ENCODE assay signal across 17 cellular contexts in genomic region chr1:168476588-168477379, GRCh38.
A peak's percentile ranks its signal among the peaks of the same experiment; 100 is the strongest.
DNase-seq lines count a peak whose midpoint lies in the region; ATAC-seq, FAIRE-seq and TF ChIP-seq lines count a peak whose summit lies in the region.
"Had no signal": no experiment of that assay in that cellular context is flagged by ENCODE, and none has a peak within 500 bp of the region (broad histone marks: within the 10 kb centered on the region; RNA-seq: fewer than 3 reads in every experiment).

No MANE protein-coding gene starts in this region.

- DNase-seq in CD4-positive, CD25-positive, alpha-beta regulatory T cell, result no peak
- DNase-seq in KBM-7 (peak; percentile 54), GM12878 (ENCODE audit: low read depth, low spot score) (no peak), immature natural killer cell (no peak), midbrain (lab: John Stamatoyannopoulos, UW) (no peak), NCI-H1436 (lab: John Stamatoyannopoulos, UW) (no peak)
- DNase-seq: activated CD4-positive, alpha-beta T cell treated with anti-CD3 and anti-CD28 coated beads for 36 hours; DMS79 treated with DMSO at 0.1 percent for 48 hours; islet precursor cell; NCI-H2171 treated with DMSO at 0.1 percent for 48 hours; PC-9; T-cell; testis had no signal

- FAIRE-seq in GM12878 (lab: Jason Lieb, UNC), result no peak

- H3K27me3 ChIP-seq in CD4-positive, CD25-positive, alpha-beta regulatory T cell (ENCODE audit: control insufficient read depth, insufficient read depth, low read length), result no peaks in the 10 kb centered on the region
- no peaks in the 10 kb centered on the region for H3K27me3 ChIP-seq in GM12878 (replicated peaks in 1 of 2; ENCODE audit: control insufficient read depth in 2 of 2, insufficient read depth in 2 of 2, low read length in 1 of 2)
- H3K27me3 ChIP-seq: testis had no signal

- no peak overlapping the region for H3K4me3 Mint-ChIP-seq in CD4-positive, CD25-positive, alpha-beta regulatory T cell
- peak overlapping the region in 2 of 5 donors; percentile 6 to 7 for H3K4me3 Mint-ChIP-seq in immature natural killer cell
- H3K4me3 Mint-ChIP-seq: activated CD4-positive, alpha-beta T cell treated with anti-CD3 and anti-CD28 coated beads for 36 hours; central memory CD8-positive, alpha-beta T cell had no signal

- no peak for ATAC-seq in CD4-positive, CD25-positive, alpha-beta regulatory T cell (ENCODE audit: low read depth in 2 of 2)
- ATAC-seq in GM12878, result peak; percentile 26; the same call in 1 of the 3 replicates
- no peak for ATAC-seq in HG03135 (IDR thresholded peaks at IDR 0.05; ENCODE audit: unreplicated experiment)
- no peak for ATAC-seq in GM18517 (IDR thresholded peaks at IDR 0.05; ENCODE audit: unreplicated experiment)
- ATAC-seq: activated CD4-positive, alpha-beta T cell treated with anti-CD3 and anti-CD28 coated beads for 36 hours had no signal

- H2AFZ ChIP-seq in GM12878 (ENCODE audit: control insufficient read depth, low read depth, low read length), result no peak overlapping the region
- H2AFZ ChIP-seq: PC-9 had no signal

- POLR2A ChIA-PET in GM12878 (lab: Charles Lee), result interaction anchor here (0.6 kb wide), 1 partner anchor 237 kb away, joined by 4 read pairs; no protein-coding TSS in a partner anchor

- no peak for TF ChIP-seq RAD21 in GM12878 (IDR thresholded peaks at IDR 0.05; ENCODE audit: insufficient read depth, low read depth, low read length)

- H3K4me1 ChIP-seq in CD4-positive, CD25-positive, alpha-beta regulatory T cell (ENCODE audit: control insufficient read depth, insufficient read depth, low read length, poor library complexity, severe bottlenecking), result no peaks in the 10 kb centered on the region
- no peaks in the 10 kb centered on the region for H3K4me1 ChIP-seq in GM12878 (ENCODE audit: control insufficient read depth, insufficient read depth, low read length)
- H3K4me1 ChIP-seq: testis had no signal

- RAD21 ChIA-PET in GM12878 (lab: Charles Lee; ENCODE audit: unreplicated experiment), result interaction anchor here (0.9 kb wide), 1 partner anchor 11 kb away, joined by 3 read pairs; no protein-coding TSS in a partner anchor

- no peak for TF ChIP-seq POLR2A in GM12878 (IDR thresholded peaks at IDR 0.05; ENCODE audit: low read depth, low read length)

- H3K9ac ChIP-seq in GM12878 (ENCODE audit: control insufficient read depth, insufficient read depth, low read length), result no peak overlapping the region

- no peak for TF ChIP-seq EP300 in GM12878 (IDR thresholded peaks at IDR 0.05; ENCODE audit: borderline replicate concordance in 1 of 2, control insufficient read depth in 1 of 2, low read depth in 2 of 2, low read length in 2 of 2)

- H3K36me3 ChIP-seq in CD4-positive, CD25-positive, alpha-beta regulatory T cell (ENCODE audit: control insufficient read depth, insufficient read depth, low read length), result no peaks in the 10 kb centered on the region
- H3K36me3 ChIP-seq in GM12878 (ENCODE audit: control insufficient read depth in 2 of 2, insufficient read depth in 2 of 2, low read length in 1 of 2), result no peaks in the 10 kb centered on the region

- no peak overlapping the region for H3K27ac ChIP-seq in CD4-positive, CD25-positive, alpha-beta regulatory T cell (ENCODE audit: insufficient read depth, low read length, poor library complexity, severe bottlenecking)
- H3K27ac ChIP-seq in GM12878 (ENCODE audit: control insufficient read depth, insufficient read depth), result no peak overlapping the region
- H3K27ac ChIP-seq: PC-9, testis had no signal

- CTCF ChIA-PET in GM12878 (lab: Yijun Ruan, JAX), result interaction anchor here (0.7 to 1.2 kb wide), 3 partner anchors 14 to 306 kb away, joined by 3 to 5 read pairs (median 4); no protein-coding TSS in a partner anchor

- no peaks in the 10 kb centered on the region for H4K20me1 ChIP-seq in GM12878 (ENCODE audit: control insufficient read depth, insufficient read depth)

- H3K27ac Mint-ChIP-seq in CD4-positive, CD25-positive, alpha-beta regulatory T cell, result peak overlapping the region in 2 of 3 donors; percentile 5 to 8
- H3K27ac Mint-ChIP-seq in immature natural killer cell, result peak overlapping the region in 4 of 6 donors; percentile 2 to 57 (median 34)
- H3K27ac Mint-ChIP-seq: activated CD4-positive, alpha-beta T cell treated with anti-CD3 and anti-CD28 coated beads for 36 hours; progenitor cell of endocrine pancreas had no signal

- peaks cover 7% of the 10 kb centered on the region for H3K36me3 Mint-ChIP-seq in CD4-positive, CD25-positive, alpha-beta regulatory T cell
- peaks cover 11 to 29% (median 12%) of the 10 kb centered on the region in 3 donors for H3K36me3 Mint-ChIP-seq in immature natural killer cell

- H3K9me3 Mint-ChIP-seq in CD4-positive, CD25-positive, alpha-beta regulatory T cell, result peaks cover 0 to 9% (median 4%) of the 10 kb centered on the region in 7 donors
- H3K9me3 Mint-ChIP-seq in immature natural killer cell, result peaks cover 0 to 9% (median 4%) of the 10 kb centered on the region in 6 donors
- H3K9me3 Mint-ChIP-seq: central memory CD8-positive, alpha-beta T cell had no signal

- H3K27me3 Mint-ChIP-seq in CD4-positive, CD25-positive, alpha-beta regulatory T cell, result no peaks in the 10 kb centered on the region
- H3K27me3 Mint-ChIP-seq in immature natural killer cell (ENCODE audit: low read depth in 3 of 3), result peaks cover 2% of the 10 kb centered on the region in 3 donors
- H3K27me3 Mint-ChIP-seq: activated CD4-positive, alpha-beta T cell treated with anti-CD3 and anti-CD28 coated beads for 36 hours; central memory CD8-positive, alpha-beta T cell; progenitor cell of endocrine pancreas; T-cell had no signal

- BruUV-seq in GM12878 (replicated peaks; lab: Mats Ljungman, UMichigan), result no TSS peak

- in situ Hi-C loops in KBM-7 (cut with MboI; ENCODE audit: low pct_unique_long_range_greater_than_20kb, low sequenced_read_pairs) (no loop called here), GM12878 (cut with MboI) (no loop called here)

- SMC1A ChIA-PET in GM12878 (lab: Charles Lee; ENCODE audit: uncharacterized antibody, unreplicated experiment), result interaction anchor here (0.9 to 11.0 kb wide), 5 partner anchors 8 to 33 kb away, joined by 4 to 87 read pairs (median 7); no protein-coding TSS in a partner anchor

- no peaks in the 10 kb centered on the region for H3K79me2 ChIP-seq in GM12878 (ENCODE audit: control insufficient read depth, insufficient read depth, low read length)

- peaks cover 0 to 23% (median 10%) of the 10 kb centered on the region in 4 donors for H3K4me1 Mint-ChIP-seq in CD4-positive, CD25-positive, alpha-beta regulatory T cell
- peaks cover 64 to 66% of the 10 kb centered on the region in 2 donors for H3K4me1 Mint-ChIP-seq in immature natural killer cell

- intact Hi-C loops in GM12878 (cut with micrococcal nuclease; ENCODE audit: unreplicated experiment), result no loop called here

- WGBS in GM12878 (ENCODE audit: insufficient coverage, insufficient replicate concordance, low lambda C conversion rate, missing lambda C conversion rate), result 39% methylated on average over 7 of the region's 7 CpGs

- H3K4me2 ChIP-seq in GM12878 (ENCODE audit: control insufficient read depth, insufficient read depth), result no peak overlapping the region
- H3K4me2 ChIP-seq: PC-9 had no signal

- no peak overlapping the region for H3K4me3 ChIP-seq in CD4-positive, CD25-positive, alpha-beta regulatory T cell (ENCODE audit: low read depth, low read length)
- H3K4me3 ChIP-seq in GM12878, result no peak overlapping the region
- H3K4me3 ChIP-seq: PC-9, testis had no signal

- H3K9me3 ChIP-seq in CD4-positive, CD25-positive, alpha-beta regulatory T cell (ENCODE audit: control insufficient read depth in 2 of 2, low read length in 2 of 2), result peaks cover 0 to 6% of the 10 kb centered on the region in 2 experiments
- peaks cover 6% of the 10 kb centered on the region; the same call in 2 of the 3 replicates for H3K9me3 ChIP-seq in GM12878 (replicated peaks; ENCODE audit: control insufficient read depth, insufficient read depth, low read length)
- H3K9me3 ChIP-seq: testis had no signal

- no peak for TF ChIP-seq CTCF in GM12878 (IDR thresholded peaks at IDR 0.05 in 2 of 3, conservative IDR thresholded peaks at IDR 0.05 in 1 of 3; ENCODE audit: control insufficient read depth in 2 of 3, extremely low read depth in 1 of 3, insufficient read depth in 1 of 3, low read depth in 3 of 3, low read length in 3 of 3)

TF ChIP-seq in GM12878, 131 proteins besides CTCF, POLR2A, EP300 and RAD21 (continues in another document):
- TF ChIP-seq BMI1 (IDR thresholded peaks at IDR 0.05; ENCODE audit: borderline replicate concordance) (0 out of 2 replicates have a peak, but pooled peaks have one; percentile 27), SREBF2 (IDR thresholded peaks at IDR 0.05; ENCODE audit: low read length) (no peak), POLR2AphosphoS5 (IDR thresholded peaks at IDR 0.05; ENCODE audit: low read length) (no peak)
- TF ChIP-seq, protein P1, sequence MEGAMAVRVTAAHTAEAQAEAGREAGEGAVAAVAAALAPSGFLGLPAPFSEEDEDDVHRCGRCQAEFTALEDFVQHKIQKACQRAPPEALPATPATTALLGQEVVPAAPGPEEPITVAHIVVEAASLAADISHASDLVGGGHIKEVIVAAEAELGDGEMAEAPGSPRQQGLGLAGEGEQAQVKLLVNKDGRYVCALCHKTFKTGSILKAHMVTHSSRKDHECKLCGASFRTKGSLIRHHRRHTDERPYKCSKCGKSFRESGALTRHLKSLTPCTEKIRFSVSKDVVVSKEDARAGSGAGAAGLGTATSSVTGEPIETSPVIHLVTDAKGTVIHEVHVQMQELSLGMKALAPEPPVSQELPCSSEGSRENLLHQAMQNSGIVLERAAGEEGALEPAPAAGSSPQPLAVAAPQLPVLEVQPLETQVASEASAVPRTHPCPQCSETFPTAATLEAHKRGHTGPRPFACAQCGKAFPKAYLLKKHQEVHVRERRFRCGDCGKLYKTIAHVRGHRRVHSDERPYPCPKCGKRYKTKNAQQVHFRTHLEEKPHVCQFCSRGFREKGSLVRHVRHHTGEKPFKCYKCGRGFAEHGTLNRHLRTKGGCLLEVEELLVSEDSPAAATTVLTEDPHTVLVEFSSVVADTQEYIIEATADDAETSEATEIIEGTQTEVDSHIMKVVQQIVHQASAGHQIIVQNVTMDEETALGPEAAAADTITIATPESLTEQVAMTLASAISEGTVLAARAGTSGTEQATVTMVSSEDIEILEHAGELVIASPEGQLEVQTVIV (IDR thresholded peaks at IDR 0.05; ENCODE audit: borderline replicate concordance, partially characterized antibody), result no peak
